ENCODE assay signal across 22 cellular contexts in genomic region chr20:36528875-36529425, GRCh38. TPM values are rescaled to one million over a fixed set of nuclear protein-coding genes. Genes with fewer than 3 reads are reported as not detected.
DNase-seq lines count a peak whose midpoint lies in the region; ATAC-seq and TF ChIP-seq lines count a peak whose summit lies in the region.
"Had no signal": no experiment of that assay in that cellular context is flagged by ENCODE, and none has a peak within 500 bp of the region (broad histone marks: within the 10 kb centered on the region; RNA-seq: fewer than 3 reads in every experiment).

No MANE protein-coding gene starts in this region.

- H2AFZ ChIP-seq in DND-41 (ENCODE audit: low read depth, low read length) = no peak overlapping the region

- H3K4me3 ChIP-seq in DND-41 (ENCODE audit: low read depth in 1 of 2, low read length in 2 of 2) (no peak overlapping the region), WERI-Rb-1 (ENCODE audit: low read depth, low read length) (no peak overlapping the region)
- H3K4me3 ChIP-seq: BLaER1 treated with 17β-estradiol and CSF1 and Interleukin-3, amounts not matched to agents 10 nM and 100 nM; mucosa of descending colon; tibial nerve had no signal

- peaks cover 8% of the 10 kb centered on the region for H3K27me3 Mint-ChIP-seq in endothelial cell (ENCODE audit: unreplicated experiment)
- H3K27me3 Mint-ChIP-seq: activated CD4-positive, alpha-beta T cell treated with anti-CD3 and anti-CD28 coated beads, Interleukin-2, amount 10 ng/mL, durations not matched to agents 24 days and 14 days; activated CD8-positive, alpha-beta memory T cell treated with anti-CD3 and anti-CD28 coated beads, Interleukin-2, amount 10 ng/mL, durations not matched to agents 7 days and 5 days; activated naive CD4-positive, alpha-beta T cell treated with anti-CD3 and anti-CD28 coated beads, Interleukin-2, amount 50 U/mL, for 24 hours had no signal

- H3K36me3 ChIP-seq in DND-41 (ENCODE audit: insufficient read depth, low read length) (peaks cover 32% of the 10 kb centered on the region), WERI-Rb-1 (peaks cover 32% of the 10 kb centered on the region)

- H3K9me3 ChIP-seq in DND-41 (ENCODE audit: insufficient read depth, low read length, severe bottlenecking) (no peaks in the 10 kb centered on the region), WERI-Rb-1 (ENCODE audit: severe bottlenecking) (no peaks in the 10 kb centered on the region)
- H3K9me3 ChIP-seq: BLaER1 treated with 17β-estradiol and CSF1 and Interleukin-3, amounts not matched to agents 10 nM and 100 nM; mucosa of descending colon; SK-N-SH; tibial nerve had no signal

- H3K4me1 ChIP-seq in DND-41 (ENCODE audit: insufficient read depth, low read length) = no peaks in the 10 kb centered on the region
- H3K4me1 ChIP-seq: tibial nerve had no signal

- no peak overlapping the region for H3K4me3 Mint-ChIP-seq in endothelial cell (ENCODE audit: unreplicated experiment)
- H3K4me3 Mint-ChIP-seq: activated CD4-positive, alpha-beta T cell treated with anti-CD3 and anti-CD28 coated beads, Interleukin-2, amount 10 ng/mL, durations not matched to agents 24 days and 14 days; activated CD8-positive, alpha-beta memory T cell treated with anti-CD3 and anti-CD28 coated beads, Interleukin-2, amount 10 ng/mL, durations not matched to agents 7 days and 5 days; activated naive CD4-positive, alpha-beta T cell treated with anti-CD3 and anti-CD28 coated beads, Interleukin-2, amount 50 U/mL, for 24 hours had no signal

- H4K20me1 ChIP-seq in DND-41 (ENCODE audit: insufficient read depth, low read length) = no peaks in the 10 kb centered on the region; the same call in 1 of the 2 replicates

- H3K9me3 Mint-ChIP-seq in endothelial cell (ENCODE audit: unreplicated experiment) = no peaks in the 10 kb centered on the region
- H3K9me3 Mint-ChIP-seq: activated CD4-positive, alpha-beta T cell treated with anti-CD3 and anti-CD28 coated beads, Interleukin-2, amount 10 ng/mL, durations not matched to agents 24 days and 14 days; activated naive CD4-positive, alpha-beta T cell treated with anti-CD3 and anti-CD28 coated beads, Interleukin-2, amount 50 U/mL, for 24 hours had no signal

- H3K27ac Mint-ChIP-seq in endothelial cell (ENCODE audit: unreplicated experiment) = peak overlapping the region; percentile 18
- H3K27ac Mint-ChIP-seq: activated CD4-positive, alpha-beta T cell treated with anti-CD3 and anti-CD28 coated beads, Interleukin-2, amount 10 ng/mL, durations not matched to agents 24 days and 14 days; activated CD8-positive, alpha-beta memory T cell treated with anti-CD3 and anti-CD28 coated beads, Interleukin-2, amount 10 ng/mL, durations not matched to agents 7 days and 5 days; activated naive CD4-positive, alpha-beta T cell treated with anti-CD3 and anti-CD28 coated beads, Interleukin-2, amount 50 U/mL, for 24 hours had no signal

- DNase-seq in DND-41 (no peak), NCI-H2171 treated with DMSO at 0.1 percent for 48 hours (lab: John Stamatoyannopoulos, UW) (peak; percentile 83), endothelial cell (ENCODE audit: low spot score) (no peak), posterior vena cava (ENCODE audit: low spot score) (peak; percentile 43), WERI-Rb-1 (no peak), hippocampal formation (lab: John Stamatoyannopoulos, UW) (no peak)
- DNase-seq: activated CD4-positive, alpha-beta T cell treated with anti-CD3 and anti-CD28 coated beads, Interleukin-2, amount 10 ng/mL, durations not matched to agents 24 days and 14 days; activated CD8-positive, alpha-beta memory T cell treated with anti-CD3 and anti-CD28 coated beads, Interleukin-2, amount 10 ng/mL, durations not matched to agents 7 days and 5 days; Calu3; effector CD8-positive, alpha-beta T cell; Kasumi-1; mucosa of descending colon; MV-4-11; SK-N-SH; stimulated activated CD4-positive, alpha-beta T cell treated with anti-CD3 and anti-CD28 coated beads, Interleukin-4, amount 100 ng/mL, for 1 hour; stimulated activated naive CD4-positive, alpha-beta T cell had no signal

- H3K9ac ChIP-seq in DND-41 (ENCODE audit: low read depth, low read length) = no peak overlapping the region
- H3K9ac ChIP-seq: BLaER1 treated with 17β-estradiol and CSF1 and Interleukin-3, amounts not matched to agents 10 nM and 100 nM; SK-N-SH had no signal

- no peak overlapping the region for H3K27ac ChIP-seq in DND-41 (ENCODE audit: low read length)
- no peak overlapping the region for H3K27ac ChIP-seq in WERI-Rb-1
- H3K27ac ChIP-seq: BLaER1 treated with 17β-estradiol and CSF1 and Interleukin-3, amounts not matched to agents 10 nM and 100 nM; tibial nerve had no signal

- no peak for TF ChIP-seq CTCF in DND-41 (IDR thresholded peaks at IDR 0.05; ENCODE audit: borderline replicate concordance, extremely low read depth, low read length, poor library complexity, severe bottlenecking)
- TF ChIP-seq CTCF in endothelial cell (IDR thresholded peaks at IDR 0.05; ENCODE audit: unreplicated experiment) = no peak
- TF ChIP-seq CTCF in WERI-Rb-1 (IDR thresholded peaks at IDR 0.05; ENCODE audit: low read depth, low read length) = no peak

- no peak overlapping the region for H3K4me2 ChIP-seq in DND-41 (ENCODE audit: insufficient read depth, low read length)
- H3K4me2 ChIP-seq: BLaER1 treated with 17β-estradiol and CSF1 and Interleukin-3, amounts not matched to agents 10 nM and 100 nM; SK-N-SH had no signal

- ATAC-seq in DND-41 (ENCODE audit: insufficient read depth, low read depth) (peak; percentile 42; the same call in 2 of the 3 replicates), GM19035 (IDR thresholded peaks at IDR 0.05; ENCODE audit: unreplicated experiment) (no peak), HG03045 (IDR thresholded peaks at IDR 0.05; ENCODE audit: unreplicated experiment) (no peak)
- ATAC-seq: activated CD8-positive, alpha-beta memory T cell treated with anti-CD3 and anti-CD28 coated beads, Interleukin-2, amount 10 ng/mL, durations not matched to agents 7 days and 5 days; esophagus mucosa had no signal

- peaks cover 24% of the 10 kb centered on the region for H3K36me3 Mint-ChIP-seq in endothelial cell (ENCODE audit: low read depth, unreplicated experiment)
- H3K36me3 Mint-ChIP-seq: activated CD8-positive, alpha-beta memory T cell treated with anti-CD3 and anti-CD28 coated beads, Interleukin-2, amount 10 ng/mL, durations not matched to agents 7 days and 5 days had no signal

- no peaks in the 10 kb centered on the region for H3K27me3 ChIP-seq in DND-41 (ENCODE audit: insufficient read depth, low read length, poor library complexity)
- H3K27me3 ChIP-seq in WERI-Rb-1 (ENCODE audit: insufficient read depth, low read depth, severe bottlenecking) = no peaks in the 10 kb centered on the region
- H3K27me3 ChIP-seq: BLaER1 treated with 17β-estradiol and CSF1 and Interleukin-3, amounts not matched to agents 10 nM and 100 nM; tibial nerve had no signal

- intact Hi-C loops in posterior vena cava (cut with DNase I) = no loop called here

- no peaks in the 10 kb centered on the region for H3K79me2 ChIP-seq in DND-41 (ENCODE audit: insufficient read depth, low read length)

- H3K4me1 Mint-ChIP-seq in endothelial cell (ENCODE audit: unreplicated experiment) = peaks cover 5% of the 10 kb centered on the region
- H3K4me1 Mint-ChIP-seq: activated CD4-positive, alpha-beta T cell treated with anti-CD3 and anti-CD28 coated beads, Interleukin-2, amount 10 ng/mL, durations not matched to agents 24 days and 14 days; activated CD8-positive, alpha-beta memory T cell treated with anti-CD3 and anti-CD28 coated beads, Interleukin-2, amount 10 ng/mL, durations not matched to agents 7 days and 5 days; activated naive CD4-positive, alpha-beta T cell treated with anti-CD3 and anti-CD28 coated beads, Interleukin-2, amount 50 U/mL, for 24 hours had no signal

RNA-seq across cellular contexts. Expression of gene MYL9, which starts 12.4 kb away (rescaled TPM):
- total RNA-seq in endothelial cell (ENCODE audit: unreplicated experiment) (128 TPM), posterior vena cava (1,000 to 10,000 TPM; 2,680 to 3,095 TPM)

RNA-seq across cellular contexts. Expression of gene TGIF2, which starts 44.4 kb away (rescaled TPM):
- total RNA-seq in endothelial cell (ENCODE audit: unreplicated experiment) (43.7 TPM), posterior vena cava (1 to 10 TPM; 5.3 to 7.6 TPM)

Comparison
In these comparisons a context has a peak if more than half of its experiments do, and no peak if none do; other contexts are left out.
1. DNase-seq: peak in NCI-H2171 treated with DMSO at 0.1 percent for 48 hours (single experiment) and posterior vena cava (single experiment); none in DND-41 (single experiment), endothelial cell (single experiment), WERI-Rb-1 (single experiment) and hippocampal formation (0 of 2).
2. RNA of gene MYL9, which starts 12.4 kb away (total RNA-seq): 2,680 to 3,095 TPM in posterior vena cava; 128 TPM in endothelial cell (single experiment); every median in the first group is over 10 times any median in the second.